In genomic region chr10:49508654-49509053, GRCh38 we compare ENCODE assay signal across 16 cellular contexts. TPM values are rescaled to one million over a fixed set of nuclear protein-coding genes. Genes with fewer than 3 reads are reported as not detected.
DNase-seq lines count a peak whose midpoint lies in the region; ATAC-seq and TF ChIP-seq lines count a peak whose summit lies in the region.
"Had no signal": no experiment of that assay in that cellular context is flagged by ENCODE, and none has a peak within 500 bp of the region (broad histone marks: within the 10 kb centered on the region; RNA-seq: fewer than 3 reads in every experiment).

No MANE protein-coding gene starts in this region.

- DNase-seq in heart right ventricle (no peak), Right ventricle myocardium inferior (ENCODE audit: missing footprints) (no peak), dorsolateral prefrontal cortex (no peak), NCI-H446 (lab: John Stamatoyannopoulos, UW) (no peak)
- no peak for DNase-seq in stimulated activated naive B cell treated with anti-CD40 and anti-IgM and Interleukin-4, amounts not matched to agents 10 μg/mL and 1 μg/mL and 100 μg/mL, for 72 hours
- DNase-seq: activated CD4-positive, alpha-beta T cell treated with anti-CD3 and anti-CD28 coated beads, Interleukin-2, amount 50 U/mL, for 48 hours; Calu3; left cardiac atrium; NCI-H1105 treated with DMSO at 0.1 percent for 48 hours; stimulated activated CD4-positive, alpha-beta T cell treated with anti-CD3 and anti-CD28 coated beads, Interleukin-4, amount 100 ng/mL, for 1 hour had no signal

- H3K4me1 Mint-ChIP-seq in stimulated activated naive B cell treated with anti-CD40 and anti-IgM and Interleukin-4, amounts not matched to agents 10 μg/mL and 1 μg/mL and 100 μg/mL, for 72 hours = peaks cover 9 to 24% of the 10 kb centered on the region in 2 donors

- ATAC-seq in heart right ventricle (peak in 5 of 8 donors; percentile 27 to 63 (median 37)), Right ventricle myocardium inferior (no peak), HG02885 (IDR thresholded peaks at IDR 0.05; ENCODE audit: poor library complexity, unreplicated experiment) (peak; percentile 18), GM19397 (IDR thresholded peaks at IDR 0.05; ENCODE audit: unreplicated experiment) (no peak), GM21528 (IDR thresholded peaks at IDR 0.05; ENCODE audit: low FRiP score, unreplicated experiment) (no peak)
- ATAC-seq in stimulated activated naive B cell treated with anti-CD40 and anti-IgM and Interleukin-4, amounts not matched to agents 10 μg/mL and 1 μg/mL and 100 μg/mL, for 72 hours (replicated peaks) = peak; percentile 23 to 48
- ATAC-seq: left cardiac atrium had no signal

- no peaks in the 10 kb centered on the region for H3K9me3 Mint-ChIP-seq in stimulated activated naive B cell treated with anti-CD40 and anti-IgM and Interleukin-4, amounts not matched to agents 10 μg/mL and 1 μg/mL and 100 μg/mL, for 72 hours

- peaks cover 14 to 22% of the 10 kb centered on the region in 2 donors for H3K36me3 Mint-ChIP-seq in stimulated activated naive B cell treated with anti-CD40 and anti-IgM and Interleukin-4, amounts not matched to agents 10 μg/mL and 1 μg/mL and 100 μg/mL, for 72 hours

- H3K4me3 Mint-ChIP-seq in stimulated activated naive B cell treated with anti-CD40 and anti-IgM and Interleukin-4, amounts not matched to agents 10 μg/mL and 1 μg/mL and 100 μg/mL, for 72 hours = no peak overlapping the region

- H3K27ac ChIP-seq in heart right ventricle (no peak overlapping the region), dorsolateral prefrontal cortex (peak overlapping the region in 40 of 59 donors; percentile 7 to 83 (median 50))
- H3K27ac ChIP-seq: parathyroid adenoma, SK-N-MC, thoracic aorta had no signal

- peaks cover 0 to 37% (median 0%) of the 10 kb centered on the region in 9 donors for H3K36me3 ChIP-seq in heart right ventricle
- H3K36me3 ChIP-seq: thoracic aorta had no signal

- peaks cover 0 to 18% (median 7%) of the 10 kb centered on the region in 9 donors for H3K4me1 ChIP-seq in heart right ventricle
- H3K4me1 ChIP-seq: parathyroid adenoma had no signal

- no peaks in the 10 kb centered on the region for H3K9me3 ChIP-seq in heart right ventricle
- H3K9me3 ChIP-seq: thoracic aorta had no signal

- no peaks in the 10 kb centered on the region for H3K27me3 Mint-ChIP-seq in stimulated activated naive B cell treated with anti-CD40 and anti-IgM and Interleukin-4, amounts not matched to agents 10 μg/mL and 1 μg/mL and 100 μg/mL, for 72 hours

- H3K27me3 ChIP-seq in heart right ventricle = no peaks in the 10 kb centered on the region
- no peaks in the 10 kb centered on the region for H3K27me3 ChIP-seq in dorsolateral prefrontal cortex

- WGBS in heart right ventricle, 2 donors = 33 to 42% methylated on average over 4 of the region's 4 CpGs

- TF ChIP-seq CTCF in heart right ventricle (IDR thresholded peaks at IDR 0.05) = no peak
- no peak for TF ChIP-seq CTCF in dorsolateral prefrontal cortex (IDR thresholded peaks at IDR 0.05 in 54 of 56, conservative IDR thresholded peaks at IDR 0.05 in 2 of 56; ENCODE audit: low read depth in 1 of 56, partially characterized antibody in 56 of 56)

- intact Hi-C loops in heart right ventricle (cut with DNase I) (no loop called here), Right ventricle myocardium inferior (cut with DNase I) (no loop called here), dorsolateral prefrontal cortex (cut with DNase I) (no loop called here)

- peak overlapping the region; percentile 25 for H3K27ac Mint-ChIP-seq in stimulated activated naive B cell treated with anti-CD40 and anti-IgM and Interleukin-4, amounts not matched to agents 10 μg/mL and 1 μg/mL and 100 μg/mL, for 72 hours

- no peak overlapping the region for H3K4me3 ChIP-seq in heart right ventricle
- H3K4me3 ChIP-seq in dorsolateral prefrontal cortex = no peak overlapping the region
- H3K4me3 ChIP-seq: SK-N-MC, thoracic aorta had no signal

RNA-seq across cellular contexts. Expression of gene ERCC6, which starts 30.3 kb away (rescaled TPM):
- total RNA-seq in heart right ventricle (10 to 100 TPM; 12.8 to 32.4 (median 22.6) TPM), Right ventricle myocardium inferior (25.0 TPM), dorsolateral prefrontal cortex (10 to 100 TPM; 22.7 to 64.4 (median 38.8) TPM)
- 1 to 10 TPM; 1.9 to 4.8 TPM for polyA plus RNA-seq in heart right ventricle

Comparison
In these comparisons a context has a peak if more than half of its experiments do, and no peak if none do; other contexts are left out.
1. ATAC-seq: peak in heart right ventricle (5 of 8), HG02885 (single experiment) and stimulated activated naive B cell treated with anti-CD40 and anti-IgM and Interleukin-4, amounts not matched to agents 10 μg/mL and 1 μg/mL and 100 μg/mL, for 72 hours (2 of 2); none in Right ventricle myocardium inferior (single experiment), GM19397 (single experiment) and GM21528 (single experiment).
2. H3K27ac ChIP-seq: peak in dorsolateral prefrontal cortex (40 of 59); none in heart right ventricle (0 of 10).